Comparison of ENCODE assay signal across 14 cellular contexts in genomic region chr1:17874231-17874630, GRCh38.
DNase-seq lines count a peak whose midpoint lies in the region; ATAC-seq and TF ChIP-seq lines count a peak whose summit lies in the region.
"Had no signal": no experiment of that assay in that cellular context is flagged by ENCODE, and none has a peak within 500 bp of the region (broad histone marks: within the 10 kb centered on the region; RNA-seq: fewer than 3 reads in every experiment).

No MANE protein-coding gene starts in this region.

- H3K9ac ChIP-seq in PC-3 (ENCODE audit: low read length), result no peak overlapping the region
- H3K9ac ChIP-seq in trophoblast cell (ENCODE audit: low read length), result no peak overlapping the region

- CTCF ChIA-PET in PC-3 (lab: Charles Lee), result no interaction called here

- H3F3A ChIP-seq in PC-3 (ENCODE audit: low read length, unreplicated experiment), result no peaks in the 10 kb centered on the region

- no peak overlapping the region for H3K4me3 ChIP-seq in PC-3 (ENCODE audit: low read length)
- H3K4me3 ChIP-seq in trophoblast cell (ENCODE audit: low read depth, low read length), result no peak overlapping the region
- H3K4me3 ChIP-seq: sigmoid colon had no signal

- H3K36me3 ChIP-seq in PC-3 (ENCODE audit: low read depth, low read length) (no peaks in the 10 kb centered on the region), trophoblast cell (ENCODE audit: control insufficient read depth in 1 of 2, insufficient read depth in 2 of 2, low read length in 2 of 2) (no peaks in the 10 kb centered on the region)
- H3K36me3 ChIP-seq: sigmoid colon had no signal

- no peak overlapping the region for H2AFZ ChIP-seq in PC-3 (ENCODE audit: low read length)
- H2AFZ ChIP-seq in trophoblast cell (ENCODE audit: insufficient read depth, low read length, poor library complexity), result no peak overlapping the region

- no peak overlapping the region for H4K91ac ChIP-seq in trophoblast cell (ENCODE audit: low read depth, low read length)

- peak overlapping the region; percentile 29; the same call in 1 of the 2 replicates for H3K4me2 ChIP-seq in PC-3 (ENCODE audit: low read length)
- no peak overlapping the region for H3K4me2 ChIP-seq in trophoblast cell (ENCODE audit: low read length)

- peak; percentile 81 for ATAC-seq in PC-3
- no peak for ATAC-seq in GM21723 (IDR thresholded peaks at IDR 0.05; ENCODE audit: unreplicated experiment)

- H3K79me2 ChIP-seq in PC-3 (ENCODE audit: low read length), result no peaks in the 10 kb centered on the region
- no peaks in the 10 kb centered on the region for H3K79me2 ChIP-seq in trophoblast cell (ENCODE audit: control insufficient read depth, insufficient read depth, low read length, poor library complexity)

- no peak overlapping the region for H4K12ac ChIP-seq in trophoblast cell (ENCODE audit: low read depth, low read length)

- H2BK12ac ChIP-seq in trophoblast cell (ENCODE audit: low read length), result no peak overlapping the region

- no peak overlapping the region for H3K14ac ChIP-seq in trophoblast cell (ENCODE audit: low read length)

- H3K4me1 ChIP-seq in PC-3 (ENCODE audit: insufficient read depth, low read length), result peaks cover 33% of the 10 kb centered on the region
- no peaks in the 10 kb centered on the region for H3K4me1 ChIP-seq in trophoblast cell (ENCODE audit: control insufficient read depth in 1 of 2, insufficient read depth in 2 of 2, low read length in 2 of 2)

- TF ChIP-seq CTCF in PC-3 (conservative IDR thresholded peaks at IDR 0.05; ENCODE audit: low read depth, low read length) (no peak), GM10266 (IDR thresholded peaks at IDR 0.05; ENCODE audit: control insufficient read depth, insufficient read depth, low read depth, missing control alignments) (no peak)

- no peaks in the 10 kb centered on the region for H4K20me1 ChIP-seq in PC-3 (ENCODE audit: low read length)

- H2BK5ac ChIP-seq in trophoblast cell (ENCODE audit: low read depth, low read length, poor library complexity), result no peak overlapping the region

- DNase-seq in EL, result peak; percentile 97
- DNase-seq in PC-3, result peak; percentile 91
- DNase-seq in dedifferentiated amniotic fluid mesenchymal stem cell (ENCODE audit: extremely low spot score), result peak; percentile 61
- DNase-seq in trophoblast cell, result peak; percentile 17 to 39
- DNase-seq in C1 segment of cervical spinal cord (lab: John Stamatoyannopoulos, UW), result no peak
- no peak for DNase-seq in HuH-7.5 (ENCODE audit: low spot score)
- no peak for DNase-seq in GM10266 (ENCODE audit: extremely low spot score)
- DNase-seq: caudate nucleus; hypothalamus; NCI-H1417; NK-92 treated with Interleukin-12 subunit alpha and Interleukin-12 subunit beta, amount 100 ng/mL, for 24 hours had no signal

- no peak overlapping the region for H3K18ac ChIP-seq in trophoblast cell (ENCODE audit: low read length)

- no peaks in the 10 kb centered on the region for H3K9me3 ChIP-seq in PC-3 (ENCODE audit: low read length)
- H3K9me3 ChIP-seq in trophoblast cell (ENCODE audit: insufficient read depth, low read depth, low read length), result peaks cover 3% of the 10 kb centered on the region
- H3K9me3 ChIP-seq: sigmoid colon had no signal

- H4K8ac ChIP-seq in trophoblast cell (ENCODE audit: low read depth, low read length), result no peak overlapping the region

- POLR2A ChIA-PET in PC-3 (lab: Charles Lee; ENCODE audit: unreplicated experiment), result interaction anchor here (0.6 kb wide), 1 partner anchor 24 kb away, joined by 3 read pairs; no protein-coding TSS in a partner anchor

- BruUV-seq in PC-3 (replicated peaks; lab: Mats Ljungman, UMichigan), result no TSS peak

- no peaks in the 10 kb centered on the region for H3K27me3 ChIP-seq in PC-3 (ENCODE audit: low read length)
- H3K27me3 ChIP-seq in trophoblast cell (ENCODE audit: insufficient read depth, low read length), result no peaks in the 10 kb centered on the region
- H3K27me3 ChIP-seq: sigmoid colon had no signal

- H3K9me2 ChIP-seq in PC-3 (replicated peaks; ENCODE audit: low read length), result no peaks in the 10 kb centered on the region

- intact Hi-C loops in PC-3 (cut with micrococcal nuclease), result no loop called here

- no peak overlapping the region for H2BK120ac ChIP-seq in trophoblast cell (ENCODE audit: insufficient read depth, low read length, poor library complexity)

- no peak overlapping the region for H3K27ac ChIP-seq in PC-3 (ENCODE audit: low read length)
- H3K27ac ChIP-seq in trophoblast cell (ENCODE audit: low read depth, low read length), result no peak overlapping the region
- H3K27ac ChIP-seq: HL-60, sigmoid colon had no signal

- no peaks in the 10 kb centered on the region for H3K79me1 ChIP-seq in trophoblast cell (ENCODE audit: low read length)

- WGBS in trophoblast cell (ENCODE audit: extremely low coverage, insufficient coverage, insufficient read length), result no CpG with 5 or more reads among the region's 1 CpG

- no peak overlapping the region for H3K23ac ChIP-seq in trophoblast cell (ENCODE audit: low read length)

- H3K4ac ChIP-seq in trophoblast cell (ENCODE audit: low read depth, low read length), result no peak overlapping the region

- H2AK5ac ChIP-seq in trophoblast cell (ENCODE audit: low read length), result no peak overlapping the region

Comparison
In these comparisons a context has a peak if more than half of its experiments do, and no peak if none do; other contexts are left out.
1. DNase-seq: peak in EL (single experiment), PC-3 (single experiment), dedifferentiated amniotic fluid mesenchymal stem cell (single experiment) and trophoblast cell (2 of 2); none in C1 segment of cervical spinal cord (0 of 14), HuH-7.5 (single experiment) and GM10266 (single experiment).